1 cellular context compared by ENCODE assay signal in genomic region chr3:4162132-4162531, GRCh38.
TF ChIP-seq lines count a peak whose summit lies in the region.

No MANE protein-coding gene starts in this region.

TF ChIP-seq in H1, 55 proteins besides CTCF, POLR2A, EP300 and RAD21 (continued from another document):
- no peak for TF ChIP-seq CHD7 (IDR thresholded peaks at IDR 0.05; ENCODE audit: insufficient replicate concordance, low read length)
- TF ChIP-seq SP4 (IDR thresholded peaks at IDR 0.05; ENCODE audit: low read length), result no peak
- no peak for TF ChIP-seq KDM1A (IDR thresholded peaks at IDR 0.05; ENCODE audit: borderline replicate concordance, low read length)
- no peak for TF ChIP-seq CTBP2 (IDR thresholded peaks at IDR 0.05; ENCODE audit: borderline replicate concordance, insufficient read depth, insufficient read length, low read length)
- TF ChIP-seq RNF2 (IDR thresholded peaks at IDR 0.05; ENCODE audit: borderline replicate concordance, low read depth, low read length, missing control alignments, poor library complexity, severe bottlenecking), result no peak
